Comparison of ENCODE assay signal across 8 cellular contexts in the genomic region with DNA sequence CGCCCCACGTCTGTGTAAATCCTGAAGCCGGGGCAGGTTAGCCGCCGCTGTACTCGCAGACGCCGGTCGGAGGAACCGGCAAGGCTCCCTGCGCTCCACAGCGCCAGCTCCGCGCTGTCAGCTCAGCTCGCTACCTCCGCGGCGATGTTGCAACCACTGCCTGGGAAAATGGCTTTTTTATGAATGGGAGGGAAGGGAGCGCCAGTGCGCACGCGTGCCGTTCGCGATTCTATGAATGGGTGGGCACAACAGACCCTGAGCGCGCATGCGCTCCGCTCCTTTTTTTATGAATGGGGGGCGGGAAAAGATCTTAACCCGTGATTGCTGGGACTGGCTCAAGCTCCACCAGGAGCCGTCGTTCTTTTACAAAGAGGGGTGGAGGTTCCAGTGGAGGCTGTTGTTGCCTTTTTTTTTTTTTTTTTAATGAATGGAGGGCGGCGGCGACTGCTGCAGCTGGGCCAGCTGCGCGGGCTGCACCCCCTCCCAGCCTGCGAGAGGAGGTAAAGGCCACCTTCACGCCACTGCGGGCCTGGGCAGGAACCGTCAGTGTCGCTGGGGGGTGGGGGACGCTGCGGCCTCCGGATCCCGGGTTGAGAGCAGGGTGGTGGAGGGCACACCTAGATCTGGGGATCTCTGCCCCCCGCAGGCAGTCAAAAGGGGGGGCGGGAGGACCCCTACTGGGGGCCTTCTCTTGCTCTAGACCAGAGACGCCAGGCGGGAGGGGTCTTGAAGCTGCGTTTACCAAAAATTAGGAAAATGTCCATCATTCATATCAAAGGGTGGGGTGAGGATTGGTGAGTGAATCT. TPM values are rescaled to one million over a fixed set of nuclear protein-coding genes. Genes with fewer than 3 reads are reported as not detected.
DNase-seq lines count a peak whose midpoint lies in the region; ATAC-seq, FAIRE-seq and TF ChIP-seq lines count a peak whose summit lies in the region.

A gene with protein sequence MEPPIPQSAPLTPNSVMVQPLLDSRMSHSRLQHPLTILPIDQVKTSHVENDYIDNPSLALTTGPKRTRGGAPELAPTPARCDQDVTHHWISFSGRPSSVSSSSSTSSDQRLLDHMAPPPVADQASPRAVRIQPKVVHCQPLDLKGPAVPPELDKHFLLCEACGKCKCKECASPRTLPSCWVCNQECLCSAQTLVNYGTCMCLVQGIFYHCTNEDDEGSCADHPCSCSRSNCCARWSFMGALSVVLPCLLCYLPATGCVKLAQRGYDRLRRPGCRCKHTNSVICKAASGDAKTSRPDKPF (minus strand): TSS at position 151 of the 806 bp plus-strand sequence. CDS start 9,913 bp downstream, outside the sequence.

- DNase-seq in D721Med (ENCODE audit: insufficient read length, low spot score) (peak; percentile 65), HuH-7 (ENCODE audit: low spot score) (peak; percentile 86), OCI-LY7 (ENCODE audit: low spot score) (peak; percentile 79), activated T-cell treated with anti-CD3 and anti-CD28 coated beads for 48 hours (ENCODE audit: low read depth) (peak; percentile 88), epithelial cell of proximal tubule (ENCODE audit: low read depth) (peak; percentile 80), mucosa of descending colon (peak; percentile 90 to 94 (median 92))
- DNase-seq in stimulated activated CD8-positive, alpha-beta memory T cell treated with anti-CD3 and anti-CD28 coated beads, Interleukin-4, amount 100 ng/mL, for 1 hour (ENCODE audit: low read depth in 2 of 2, low spot score in 1 of 2): peak; percentile 48 to 59

- H3K9me2 ChIP-seq in OCI-LY7 (ENCODE audit: insufficient read depth, low read length): no peaks in the 10 kb centered on the region

- H3K27ac ChIP-seq in OCI-LY7 (ENCODE audit: low read depth, low read length, poor library complexity, severe bottlenecking): no peak within 1 kb of the TSS

- intact Hi-C loops in OCI-LY7 (cut with micrococcal nuclease; ENCODE audit: unreplicated experiment): no loop called here
- intact Hi-C loops in mucosa of descending colon (cut with DNase I, micrococcal nuclease): no loop called here

- H3K36me3 ChIP-seq in OCI-LY7 (ENCODE audit: insufficient read depth, low read length) (no peaks in the 10 kb centered on the region), mucosa of descending colon (ENCODE audit: low read depth) (no peaks in the 10 kb centered on the region)

- H3K9me3 ChIP-seq in OCI-LY7 (ENCODE audit: low read length) (no peaks in the 10 kb centered on the region), mucosa of descending colon (no peaks in the 10 kb centered on the region)

- TF ChIP-seq CTCF in D721Med (IDR thresholded peaks at IDR 0.05; ENCODE audit: insufficient read depth, missing control alignments) (no peak), OCI-LY7 (conservative IDR thresholded peaks at IDR 0.05; ENCODE audit: low read length) (no peak), epithelial cell of proximal tubule (conservative IDR thresholded peaks at IDR 0.05; ENCODE audit: low read depth, low read length) (peak; percentile 5), mucosa of descending colon (IDR thresholded peaks at IDR 0.05) (no peak)

- H3K4me1 ChIP-seq in OCI-LY7 (ENCODE audit: insufficient read depth, low read length, poor library complexity, severe bottlenecking): no peaks in the 10 kb centered on the region
- peaks cover 41% of the 10 kb centered on the region for H3K4me1 ChIP-seq in mucosa of descending colon (ENCODE audit: low read depth)

- H4K20me1 ChIP-seq in OCI-LY7 (ENCODE audit: insufficient read depth, low read length): no peaks in the 10 kb centered on the region

- CTCF ChIA-PET in OCI-LY7 (lab: Charles Lee; ENCODE audit: unreplicated experiment): no interaction called here

- H3K4me3 ChIP-seq in OCI-LY7 (ENCODE audit: low read depth, low read length, poor library complexity, severe bottlenecking) (no peak within 1 kb of the TSS), epithelial cell of proximal tubule (ENCODE audit: low read depth, low read length) (peak within 1 kb of the TSS; percentile 83), mucosa of descending colon (peak within 1 kb of the TSS; percentile 46)

- no peak for FAIRE-seq in D721Med (lab: Jason Lieb, UNC)

- H3K79me2 ChIP-seq in OCI-LY7 (ENCODE audit: insufficient read depth, low read depth, low read length): no peaks in the 10 kb centered on the region

- H3K4me2 ChIP-seq in OCI-LY7 (ENCODE audit: low read length): peak within 1 kb of the TSS; percentile 10; the same call in 1 of the 2 replicates

- POLR2A ChIA-PET in OCI-LY7 (lab: Charles Lee): interaction anchor here (0.5 to 0.8 kb wide), 2 partner anchors 153 to 1632 kb away, joined by 3 to 5 read pairs; no protein-coding TSS in a partner anchor

- ATAC-seq in GM21515 (IDR thresholded peaks at IDR 0.05; ENCODE audit: unreplicated experiment): peak; percentile 69
- peak; percentile 81 for ATAC-seq in mucosa of descending colon

- no peak within 1 kb of the TSS for H2AFZ ChIP-seq in OCI-LY7 (ENCODE audit: low read length)

- BruUV-seq in OCI-LY7 (replicated peaks; lab: Mats Ljungman, UMichigan): no TSS peak

RNA-seq across cellular contexts. Expression of the gene that starts here (rescaled TPM):
- total RNA-seq in OCI-LY7 (2014; rRNA removed; shearing (Covaris generic)): not detected in 2 replicates
- total RNA-seq in OCI-LY7 (2022) (not detected in 2 replicates), epithelial cell of proximal tubule (10.9 and 19.9 TPM in 2 replicates), mucosa of descending colon (10 to 100 TPM; 10.7 to 13.8 (median 11.6) TPM)

Comparison
In these comparisons a context has a peak if more than half of its experiments do, and no peak if none do; other contexts are left out.
1. RNA of the gene that starts here (total RNA-seq): 10.9 to 19.9 TPM in epithelial cell of proximal tubule and 10.7 to 13.8 TPM in mucosa of descending colon; not detected in OCI-LY7; every median in the first group is over 10 times any median in the second.
2. Peak in DNase-seq and H3K4me2 ChIP-seq in OCI-LY7; RNA of the gene not detected or under 1 TPM.
3. Peak in every context shown above with its lines, with median percentiles within 50 percentile points of each other: DNase-seq.